8 cellular contexts compared by ENCODE assay signal in genomic region chr14:36556811-36557433, GRCh38. TPM values are rescaled to one million over a fixed set of nuclear protein-coding genes. Genes with fewer than 3 reads are reported as not detected.
DNase-seq lines count a peak whose midpoint lies in the region; ATAC-seq and TF ChIP-seq lines count a peak whose summit lies in the region.

No MANE protein-coding gene starts in this region.

- peak; percentile 87 for TF ChIP-seq CTCF in AG09319 (IDR thresholded peaks at IDR 0.05; ENCODE audit: low read depth, low read length)
- peak; percentile 71 for TF ChIP-seq CTCF in GM12874 (IDR thresholded peaks at IDR 0.05; ENCODE audit: insufficient read depth, low read depth, low read length)

- ATAC-seq in GM19324 (IDR thresholded peaks at IDR 0.05; ENCODE audit: low FRiP score, unreplicated experiment) = no peak

- DNase-seq in AG09319 (ENCODE audit: extremely low read depth, low read depth) (no peak), NCI-H1694 (lab: John Stamatoyannopoulos, UW) (peak; percentile 49), kidney glomerular epithelial cell (lab: John Stamatoyannopoulos, UW) (peak; percentile 2), posterior vena cava (ENCODE audit: low spot score) (no peak)
- DNase-seq in activated naive CD4-positive, alpha-beta T cell treated with anti-CD3 and anti-CD28 coated beads, Interleukin-2, amount 50 U/mL, for 16 hours = peak; percentile 33
- no peak for DNase-seq in stimulated activated naive CD4-positive, alpha-beta T cell treated with Interleukin-2 at 50 U/mL for 16 hours (lab: John Stamatoyannopoulos, UW)

- intact Hi-C loops in posterior vena cava (cut with DNase I) = no loop called here

RNA-seq across cellular contexts. Expression of gene NKX2-8, which starts 25.5 kb away (rescaled TPM):
- total RNA-seq in posterior vena cava = not detected

RNA-seq across cellular contexts. Expression of gene NKX2-1, which starts 36.9 kb away (rescaled TPM):
- total RNA-seq in posterior vena cava = not detected

Comparison
In these comparisons a context has a peak if more than half of its experiments do, and no peak if none do; other contexts are left out.
1. DNase-seq: peak in NCI-H1694 (single experiment), activated naive CD4-positive, alpha-beta T cell treated with anti-CD3 and anti-CD28 coated beads, Interleukin-2, amount 50 U/mL, for 16 hours (single experiment) and kidney glomerular epithelial cell (single experiment); none in AG09319 (single experiment), posterior vena cava (single experiment) and stimulated activated naive CD4-positive, alpha-beta T cell treated with Interleukin-2 at 50 U/mL for 16 hours (single experiment).